1 cellular context compared by ENCODE assay signal in genomic region chr3:167241048-167241845, GRCh38.
TF ChIP-seq lines count a peak whose summit lies in the region.

No MANE protein-coding gene starts in this region.

TF ChIP-seq in GM23338, 12 proteins besides CTCF, POLR2A, EP300 and RAD21 (continued from another document):
- no peak for TF ChIP-seq ZNF462 (CRISPR knock-in tag; IDR thresholded peaks at IDR 0.05)
- TF ChIP-seq NANOG (IDR thresholded peaks at IDR 0.05; ENCODE audit: borderline replicate concordance): no peak
- no peak for TF ChIP-seq REST (IDR thresholded peaks at IDR 0.05; ENCODE audit: unreplicated experiment)
- no peak for TF ChIP-seq EZH2 (IDR thresholded peaks at IDR 0.05; ENCODE audit: low read depth, unreplicated experiment)
- TF ChIP-seq EZH2phosphoT487 (IDR thresholded peaks at IDR 0.05; ENCODE audit: unreplicated experiment): no peak
- TF ChIP-seq POLR2AphosphoS5 (IDR thresholded peaks at IDR 0.05; ENCODE audit: low read depth): no peak
- TF ChIP-seq ZNF114 (CRISPR knock-in tag; IDR thresholded peaks at IDR 0.05): no peak
